Comparison of ENCODE assay signal across 9 cellular contexts in genomic region chr17:40315678-40316570, GRCh38. TPM values are rescaled to one million over a fixed set of nuclear protein-coding genes. Genes with fewer than 3 reads are reported as not detected.
DNase-seq lines count a peak whose midpoint lies in the region; ATAC-seq, FAIRE-seq and TF ChIP-seq lines count a peak whose summit lies in the region.
"Had no signal": no experiment of that assay in that cellular context is flagged by ENCODE, and none has a peak within 500 bp of the region (broad histone marks: within the 10 kb centered on the region; RNA-seq: fewer than 3 reads in every experiment).

No MANE protein-coding gene starts in this region.

- H3K4me1 ChIP-seq in A549 (peaks cover 86% of the 10 kb centered on the region), HUES48 (ENCODE audit: control insufficient read depth, insufficient read depth, low read length) (peaks cover 34% of the 10 kb centered on the region), body of pancreas (peaks cover 93% of the 10 kb centered on the region), mucosa of rectum (ENCODE audit: control insufficient read depth in 2 of 2, insufficient read depth in 2 of 2, low read length in 2 of 2) (peaks cover 56 to 70% of the 10 kb centered on the region in 2 donors)

- TF ChIP-seq CTCF in A549 (IDR thresholded peaks at IDR 0.05) (no peak), body of pancreas (IDR thresholded peaks at IDR 0.05) (no peak)

- H3K27ac ChIP-seq in A549 = peak overlapping the region; percentile 95 to 97
- no peak overlapping the region for H3K27ac ChIP-seq in HUES48 (ENCODE audit: low read depth, low read length)
- H3K27ac ChIP-seq in body of pancreas = peak overlapping the region; percentile 68 to 89 (median 77)
- peak overlapping the region; percentile 64 to 86 for H3K27ac ChIP-seq in mucosa of rectum (ENCODE audit: low read depth in 2 of 2, low read length in 2 of 2)

- ATAC-seq in A549 = no peak
- ATAC-seq in body of pancreas = no peak
- ATAC-seq in HG02870 (IDR thresholded peaks at IDR 0.05; ENCODE audit: unreplicated experiment) = no peak

- H3K4me2 ChIP-seq in A549 = peak overlapping the region; percentile 99

- peaks cover 33% of the 10 kb centered on the region for H3K27me3 ChIP-seq in HUES48 (ENCODE audit: control insufficient read depth, insufficient read depth, low read length)
- no peaks in the 10 kb centered on the region for H3K27me3 ChIP-seq in body of pancreas
- H3K27me3 ChIP-seq in mucosa of rectum (ENCODE audit: control insufficient read depth in 2 of 2, insufficient read depth in 2 of 2, low read length in 2 of 2) = no peaks in the 10 kb centered on the region

- FAIRE-seq in A549 (lab: Jason Lieb, UNC) = peak; percentile 70

- no peak for DNase-seq in A549 (ENCODE audit: low read depth in 1 of 2, low spot score in 1 of 2)
- DNase-seq in body of pancreas = no peak
- no peak for DNase-seq in A172 (ENCODE audit: low spot score)
- DNase-seq in RKO (ENCODE audit: low spot score) = no peak
- no peak for DNase-seq in activated CD4-positive, alpha-beta T cell treated with anti-CD3 and anti-CD28 coated beads, Interleukin-2, amount 50 U/mL, for 48 hours

- 39% methylated on average over 8 of the region's 9 CpGs for WGBS in A549 (ENCODE audit: missing lambda C conversion rate)
- WGBS in body of pancreas, 2 donors = 46 to 51% methylated on average over 9 of the region's 9 CpGs

- TF ChIP-seq RAD21 in A549 (conservative IDR thresholded peaks at IDR 0.05 in 1 of 2, IDR thresholded peaks at IDR 0.05 in 1 of 2) = no peak

- TF ChIP-seq EP300 in A549 (IDR thresholded peaks at IDR 0.05) = no peak

- H3K4me3 ChIP-seq in A549 (peak overlapping the region; percentile 81; the same call in 2 of the 3 replicates), HUES48 (ENCODE audit: low read depth, low read length) (peak overlapping the region; percentile 73), body of pancreas (no peak overlapping the region), mucosa of rectum (ENCODE audit: low read length in 2 of 2) (peak overlapping the region; percentile 74 to 84)

- intact Hi-C loops in body of pancreas (cut with DNase I) = no loop called here

- H3K36me3 ChIP-seq in HUES48 (ENCODE audit: control insufficient read depth, insufficient read depth, low read length) (no peaks in the 10 kb centered on the region), body of pancreas (replicated peaks in 1 of 2; ENCODE audit: insufficient read depth in 1 of 2, low read depth in 2 of 2) (no peaks in the 10 kb centered on the region), mucosa of rectum (ENCODE audit: control insufficient read depth in 2 of 2, insufficient read depth in 2 of 2, low read length in 2 of 2) (no peaks in the 10 kb centered on the region)

- TF ChIP-seq POLR2A in A549 (IDR thresholded peaks at IDR 0.05; ENCODE audit: low read length) (no peak), body of pancreas (IDR thresholded peaks at IDR 0.05) (no peak)

- no peaks in the 10 kb centered on the region for H3K9me3 ChIP-seq in A549
- no peaks in the 10 kb centered on the region for H3K9me3 ChIP-seq in HUES48 (ENCODE audit: control insufficient read depth, insufficient read depth, low read length)
- no peaks in the 10 kb centered on the region for H3K9me3 ChIP-seq in body of pancreas
- no peaks in the 10 kb centered on the region for H3K9me3 ChIP-seq in mucosa of rectum (ENCODE audit: control insufficient read depth in 2 of 2, low read length in 2 of 2)

- no peak overlapping the region for H3K9ac ChIP-seq in HUES48 (ENCODE audit: low read depth, low read length)
- peak overlapping the region; percentile 20 to 80 for H3K9ac ChIP-seq in mucosa of rectum (ENCODE audit: low read depth in 1 of 2, low read length in 2 of 2)

- POLR2A ChIA-PET in A549 (lab: Yijun Ruan, JAX) = interaction anchor here (0.7 to 1.8 kb wide), 7 partner anchors 9 to 336 kb away, joined by 3 to 14 read pairs (median 4); partner anchors contain the start of gene PSMD3

- CTCF ChIA-PET in A549 (lab: Yijun Ruan, JAX) = interaction anchor here (0.6 to 50.4 kb wide), 6 partner anchors 2 to 125 kb away, joined by 3 to 2395 read pairs (median 538); partner anchors contain the start of genes CDC6, GJD3 and RARA

TF ChIP-seq in A549, 52 proteins besides CTCF, POLR2A, EP300 and RAD21:
- no peak for TF ChIP-seq CHD4 (IDR thresholded peaks at IDR 0.05; ENCODE audit: borderline replicate concordance)
- TF ChIP-seq HOXB13 (CRISPR knock-in tag; IDR thresholded peaks at IDR 0.05; ENCODE audit: low read depth) = no peak
- TF ChIP-seq MAX (IDR thresholded peaks at IDR 0.05) = peak; percentile 70; the same call in 1 of the 2 replicates

RNA-seq across cellular contexts. Expression of gene RARA, which starts 6.9 kb away (rescaled TPM):
- polyA plus RNA-seq in A549 (2011; rRNA removed) (8.6 and 9.9 TPM in 2 replicates), A549 (2017; fragmentation: RNase III; extraction: RNeasy Plus Mini Kit Qiagen cat#74134 plus additional on column Dnase treatment) (17.2 to 18.5 TPM (median 17.9 TPM) in 3 replicates)
- 6.5 and 11.0 TPM in 2 replicates for polyA plus RNA-seq in A549 (2012; cell fraction: cytosol; rRNA removed)
- 17.6 and 21.1 TPM in 2 replicates for polyA plus RNA-seq in A549 (2012; cell fraction: nucleus; rRNA removed)
- 11.6 and 12.9 TPM in 2 replicates for polyA minus RNA-seq in A549 (2011; rRNA and poly(A)+ RNA removed)
- total RNA-seq in body of pancreas = 10 to 100 TPM; 11.4 to 13.8 TPM
- total RNA-seq in A172 (2014; rRNA removed; shearing (Covaris generic)) = 13.7 and 33.2 TPM in 2 replicates

RNA-seq across cellular contexts. Expression of gene CDC6, which starts 28.2 kb away (rescaled TPM):
- 71.4 and 79.5 TPM in 2 replicates for polyA plus RNA-seq in A549 (2011; rRNA removed)
- 41.7 and 44.4 TPM in 2 replicates for polyA plus RNA-seq in A549 (2012; cell fraction: cytosol; rRNA removed)
- 29.8 and 45.7 TPM in 2 replicates for polyA plus RNA-seq in A549 (2012; cell fraction: nucleus; rRNA removed)
- polyA plus RNA-seq in A549 (2017; fragmentation: RNase III; extraction: RNeasy Plus Mini Kit Qiagen cat#74134 plus additional on column Dnase treatment) = 66.6 to 67.5 TPM (median 67.0 TPM) in 3 replicates
- polyA minus RNA-seq in A549 (2011; rRNA and poly(A)+ RNA removed) = 27.0 and 28.3 TPM in 2 replicates
- total RNA-seq in body of pancreas = under 1 TPM; 0.66 to 0.78 TPM
- 85.1 and 87.9 TPM in 2 replicates for total RNA-seq in A172 (2014; rRNA removed; shearing (Covaris generic))

RNA-seq across cellular contexts. Expression of gene GJD3, which starts 48.6 kb away (rescaled TPM):
- polyA plus RNA-seq in A549 (2011; rRNA removed) = 0.09 TPM in 1 of 2 replicates, not detected in the other
- polyA plus RNA-seq in A549 (2012; cell fraction: cytosol; rRNA removed) = 0.21 and 0.41 TPM in 2 replicates
- polyA plus RNA-seq in A549 (2012; cell fraction: nucleus; rRNA removed) = 0.36 and 0.82 TPM in 2 replicates
- polyA plus RNA-seq in A549 (2017; fragmentation: RNase III; extraction: RNeasy Plus Mini Kit Qiagen cat#74134 plus additional on column Dnase treatment) = 0.40 to 1.2 TPM (median 0.70 TPM) in 3 replicates
- not detected in 2 replicates for polyA minus RNA-seq in A549 (2011; rRNA and poly(A)+ RNA removed)
- 1 to 10 TPM in 1 of 2 donors, not detected in 1; 1.3 TPM for total RNA-seq in body of pancreas
- total RNA-seq in A172 (2014; rRNA removed; shearing (Covaris generic)) = not detected in 2 replicates
- total RNA-seq: temporal lobe had no signal

Comparison
In these comparisons a context has a peak if more than half of its experiments do, and no peak if none do; other contexts are left out.
1. H3K4me3 ChIP-seq: peak in A549 (single experiment), HUES48 (single experiment) and mucosa of rectum (2 of 2); none in body of pancreas (0 of 2).
2. RNA of gene CDC6, which starts 28.2 kb away (total RNA-seq): 85.1 to 87.9 TPM in A172; 0.66 to 0.78 TPM in body of pancreas; every median in the first group is over 10 times any median in the second.